Comparison of ENCODE assay signal across 1 cellular context in the genomic region with DNA sequence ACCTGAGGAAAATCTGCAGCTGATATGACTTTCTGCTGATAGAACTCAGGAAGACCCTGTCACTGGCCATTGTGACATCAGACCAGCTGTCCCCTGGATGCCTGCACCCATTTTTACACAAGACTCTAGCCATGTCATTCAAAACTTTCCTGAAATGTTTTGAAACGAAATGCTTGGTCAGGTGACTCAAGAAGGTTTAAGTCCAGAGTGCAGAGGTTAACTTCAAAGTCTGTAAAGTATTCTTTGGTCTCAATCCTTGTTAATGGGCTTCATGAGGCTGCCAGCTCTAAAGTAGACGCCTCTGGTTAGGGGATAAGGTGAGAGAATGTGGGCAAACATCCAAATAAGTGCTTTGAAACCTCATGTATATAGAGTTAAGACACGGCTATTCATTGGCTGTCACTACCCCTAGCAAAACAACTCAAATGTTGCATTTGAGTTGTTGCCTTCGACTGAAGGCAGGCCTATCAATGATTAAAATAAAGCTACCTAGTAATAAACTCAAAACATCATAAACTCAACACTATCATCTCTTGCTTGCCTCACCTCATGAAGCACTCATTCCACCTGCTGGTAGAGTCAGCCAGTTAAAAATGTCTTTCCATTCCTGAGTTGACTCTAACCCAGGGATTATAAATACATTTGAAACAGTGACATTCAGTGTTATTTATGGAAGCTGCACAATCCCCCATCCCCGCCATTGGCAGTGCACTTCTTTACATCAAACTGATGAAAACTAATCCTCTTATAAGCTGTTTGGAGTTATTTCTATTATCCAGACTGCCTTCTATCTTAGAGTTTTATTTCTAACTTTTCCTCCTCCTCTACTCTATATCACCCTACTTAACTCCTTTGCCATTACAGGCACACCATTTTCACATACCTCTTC.
TF ChIP-seq lines count a peak whose summit lies in the region.

No MANE protein-coding gene starts in this region.

TF ChIP-seq in HepG2, 621 proteins besides CTCF, POLR2A, EP300 and RAD21 (continued from another document):
- no peak for TF ChIP-seq SP2 (CRISPR knock-in tag; IDR thresholded peaks at IDR 0.05)
- TF ChIP-seq, protein P1, sequence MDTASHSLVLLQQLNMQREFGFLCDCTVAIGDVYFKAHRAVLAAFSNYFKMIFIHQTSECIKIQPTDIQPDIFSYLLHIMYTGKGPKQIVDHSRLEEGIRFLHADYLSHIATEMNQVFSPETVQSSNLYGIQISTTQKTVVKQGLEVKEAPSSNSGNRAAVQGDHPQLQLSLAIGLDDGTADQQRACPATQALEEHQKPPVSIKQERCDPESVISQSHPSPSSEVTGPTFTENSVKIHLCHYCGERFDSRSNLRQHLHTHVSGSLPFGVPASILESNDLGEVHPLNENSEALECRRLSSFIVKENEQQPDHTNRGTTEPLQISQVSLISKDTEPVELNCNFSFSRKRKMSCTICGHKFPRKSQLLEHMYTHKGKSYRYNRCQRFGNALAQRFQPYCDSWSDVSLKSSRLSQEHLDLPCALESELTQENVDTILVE (CRISPR knock-in tag; IDR thresholded peaks at IDR 0.05): no peak
- TF ChIP-seq ESRRA (CRISPR knock-in tag; IDR thresholded peaks at IDR 0.05; ENCODE audit: low read depth): no peak
- no peak for TF ChIP-seq ZNF451 (CRISPR knock-in tag; IDR thresholded peaks at IDR 0.05)
- no peak for TF ChIP-seq PLRG1 (conservative IDR thresholded peaks at IDR 0.05)
- no peak for TF ChIP-seq LCORL (IDR thresholded peaks at IDR 0.05)
- TF ChIP-seq LCORL (CRISPR knock-in tag; IDR thresholded peaks at IDR 0.05): no peak
- TF ChIP-seq ZNF563 (CRISPR knock-in tag; IDR thresholded peaks at IDR 0.05): no peak
- TF ChIP-seq RBM39 (IDR thresholded peaks at IDR 0.05; ENCODE audit: low read depth, low read length, poor library complexity, severe bottlenecking): no peak
- no peak for TF ChIP-seq PAX8 (CRISPR knock-in tag; IDR thresholded peaks at IDR 0.05; ENCODE audit: borderline replicate concordance)
- TF ChIP-seq HOXA5 (CRISPR knock-in tag; IDR thresholded peaks at IDR 0.05): no peak
- TF ChIP-seq, protein P2, sequence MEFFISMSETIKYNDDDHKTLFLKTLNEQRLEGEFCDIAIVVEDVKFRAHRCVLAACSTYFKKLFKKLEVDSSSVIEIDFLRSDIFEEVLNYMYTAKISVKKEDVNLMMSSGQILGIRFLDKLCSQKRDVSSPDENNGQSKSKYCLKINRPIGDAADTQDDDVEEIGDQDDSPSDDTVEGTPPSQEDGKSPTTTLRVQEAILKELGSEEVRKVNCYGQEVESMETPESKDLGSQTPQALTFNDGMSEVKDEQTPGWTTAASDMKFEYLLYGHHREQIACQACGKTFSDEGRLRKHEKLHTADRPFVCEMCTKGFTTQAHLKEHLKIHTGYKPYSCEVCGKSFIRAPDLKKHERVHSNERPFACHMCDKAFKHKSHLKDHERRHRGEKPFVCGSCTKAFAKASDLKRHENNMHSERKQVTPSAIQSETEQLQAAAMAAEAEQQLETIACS (CRISPR knock-in tag; IDR thresholded peaks at IDR 0.05): no peak
- TF ChIP-seq MED13 (CRISPR knock-in tag; IDR thresholded peaks at IDR 0.05): no peak
- no peak for TF ChIP-seq PHF8 (CRISPR knock-in tag; IDR thresholded peaks at IDR 0.05)
- TF ChIP-seq ZNF24 (IDR thresholded peaks at IDR 0.05): no peak
- no peak for TF ChIP-seq ZMAT3 (CRISPR knock-in tag; conservative IDR thresholded peaks at IDR 0.05)
- TF ChIP-seq ZNF530 (CRISPR knock-in tag; IDR thresholded peaks at IDR 0.05; ENCODE audit: low read depth): no peak
- TF ChIP-seq FOXK2 (IDR thresholded peaks at IDR 0.05): no peak
- no peak for TF ChIP-seq ZNF460 (CRISPR knock-in tag; IDR thresholded peaks at IDR 0.05; ENCODE audit: borderline replicate concordance)
- no peak for TF ChIP-seq ZNF761 (CRISPR knock-in tag; conservative IDR thresholded peaks at IDR 0.05)
- TF ChIP-seq U2AF2 (IDR thresholded peaks at IDR 0.05; ENCODE audit: low read depth, low read length): no peak
- no peak for TF ChIP-seq JUND (CRISPR knock-in tag; IDR thresholded peaks at IDR 0.05)
